Comparison of ENCODE assay signal across 24 cellular contexts in genomic region chr1:19032701-19033515, GRCh38.
DNase-seq lines count a peak whose midpoint lies in the region; ATAC-seq, FAIRE-seq and TF ChIP-seq lines count a peak whose summit lies in the region.
"Had no signal": no experiment of that assay in that cellular context is flagged by ENCODE, and none has a peak within 500 bp of the region (broad histone marks: within the 10 kb centered on the region; RNA-seq: fewer than 3 reads in every experiment).

No MANE protein-coding gene starts in this region.

- WGBS in HepG2 (ENCODE audit: low lambda C conversion rate) = 51% methylated on average over 12 of the region's 20 CpGs

- no peak for TF ChIP-seq EP300 in HepG2 (IDR thresholded peaks at IDR 0.05; ENCODE audit: low read depth in 2 of 2, low read length in 2 of 2)
- TF ChIP-seq EP300 in HepG2 (CRISPR knock-in tag; IDR thresholded peaks at IDR 0.05; ENCODE audit: borderline replicate concordance) = no peak

- TF ChIP-seq CTCF in breast epithelium (IDR thresholded peaks at IDR 0.05) (no peak), HepG2 (CRISPR knock-in tag; IDR thresholded peaks at IDR 0.05) (no peak), vagina (IDR thresholded peaks at IDR 0.05) (no peak)

- H2AFZ ChIP-seq in HepG2 (ENCODE audit: low read length) = no peak overlapping the region

- H3K36me3 ChIP-seq in breast epithelium = no peaks in the 10 kb centered on the region
- H3K36me3 ChIP-seq in HepG2 (replicated peaks in 1 of 2; ENCODE audit: control insufficient read depth in 1 of 2, insufficient read depth in 2 of 2, low read length in 2 of 2) = no peaks in the 10 kb centered on the region
- no peaks in the 10 kb centered on the region for H3K36me3 ChIP-seq in vagina
- H3K36me3 ChIP-seq: heart left ventricle had no signal

- DNase-seq in cardiac septum (ENCODE audit: low spot score) = peak; percentile 38
- no peak for DNase-seq in Right ventricle myocardium superior
- no peak for DNase-seq in breast epithelium (ENCODE audit: low spot score in 2 of 2)
- DNase-seq in HepG2 (ENCODE audit: low spot score) = no peak
- DNase-seq in vagina (ENCODE audit: extremely low spot score in 2 of 2) = peak in 1 of 2 donors; percentile 72
- no peak for DNase-seq in NCI-H526 (lab: John Stamatoyannopoulos, UW)
- DNase-seq in NCI-H2227 (lab: John Stamatoyannopoulos, UW; ENCODE audit: unreplicated experiment) = no peak
- DNase-seq: activated CD8-positive, alpha-beta T cell treated with anti-CD3 and anti-CD28 coated beads, Interleukin-2, amount 10 ng/mL, durations not matched to agents 7 days and 5 days; AML-193; effector CD8-positive, alpha-beta T cell; erythroblast; GOT3; NCI-H1092 treated with DMSO at 0.1 percent for 48 hours; NCI-H1930; NCI-H226; NCI-H82; psoas muscle; SK-N-SH; stimulated activated naive CD8-positive, alpha-beta T cell treated with anti-CD3 and anti-CD28 coated beads, Interleukin-15, Interleukin-2, amounts not matched to agents 100 U/mL and 50 U/mL, for 24 hours; T-helper 17 cell had no signal

- POLR2A ChIA-PET in HepG2 (lab: Yijun Ruan, JAX) = no interaction called here

- H3K27me3 ChIP-seq in breast epithelium (no peaks in the 10 kb centered on the region), HepG2 (ENCODE audit: control insufficient read depth in 1 of 2, insufficient read depth in 2 of 2, low read length in 2 of 2) (peaks cover 11 to 76% of the 10 kb centered on the region in 2 experiments), vagina (no peaks in the 10 kb centered on the region)

- H3K4me3 ChIP-seq in breast epithelium (no peak overlapping the region), HepG2 (replicated peaks in 1 of 3; ENCODE audit: insufficient read depth in 1 of 3, low read depth in 2 of 3, low read length in 3 of 3) (no peak overlapping the region), vagina (no peak overlapping the region)
- H3K4me3 ChIP-seq: heart left ventricle, psoas muscle had no signal

- intact Hi-C loops in cardiac septum (cut with DNase I) (no loop called here), Right ventricle myocardium superior (cut with DNase I) (no loop called here), breast epithelium (cut with DNase I; ENCODE audit: low total_unique reads) (no loop called here), HepG2 (cut with micrococcal nuclease; ENCODE audit: unreplicated experiment) (no loop called here), vagina (cut with DNase I) (no loop called here)

- no peak overlapping the region for H3K4me2 ChIP-seq in HepG2 (ENCODE audit: low read depth, low read length)

- CTCF ChIA-PET in HepG2 (lab: Yijun Ruan, JAX; ENCODE audit: low intra/inter-chr PET ratio, low total read pairs) = no interaction called here

- no peak for TF ChIP-seq RAD21 in HepG2 (CRISPR knock-in tag; IDR thresholded peaks at IDR 0.05)

- H3K27ac ChIP-seq in breast epithelium (peak overlapping the region; percentile 78 to 83), HepG2 (ENCODE audit: extremely low read length, insufficient read depth, low read length) (no peak overlapping the region), vagina (peak overlapping the region; percentile 59)
- H3K27ac ChIP-seq: heart left ventricle, psoas muscle had no signal

- BruUV-seq in HepG2 (replicated peaks; lab: Mats Ljungman, UMichigan) = no TSS peak

- H3K9me3 ChIP-seq in breast epithelium (no peaks in the 10 kb centered on the region), HepG2 (ENCODE audit: low read length) (no peaks in the 10 kb centered on the region), vagina (no peaks in the 10 kb centered on the region)
- H3K9me3 ChIP-seq: heart left ventricle, psoas muscle, SK-N-SH had no signal

- in situ Hi-C loops in HepG2 (cut with HindIII; ENCODE audit: extremely low pct_ligation_motif_present, low pct_unique_long_range_greater_than_20kb) = no loop called here

- TF ChIP-seq POLR2A in breast epithelium (IDR thresholded peaks at IDR 0.05) = no peak
- TF ChIP-seq POLR2A in HepG2 (IDR thresholded peaks at IDR 0.05; ENCODE audit: insufficient read depth in 1 of 2, low read depth in 2 of 2, low read length in 2 of 2) = no peak
- no peak for TF ChIP-seq POLR2A in vagina (IDR thresholded peaks at IDR 0.05)

- H4K20me1 ChIP-seq in HepG2 (ENCODE audit: insufficient read depth, low read length) = no peaks in the 10 kb centered on the region

- FAIRE-seq in HepG2 (lab: Jason Lieb, UNC) = no peak
- FAIRE-seq: A204.1, GM12892 had no signal

- ATAC-seq in Right ventricle myocardium superior (ENCODE audit: poor library complexity) = no peak
- no peak for ATAC-seq in HepG2
- no peak for ATAC-seq in HG03565 (IDR thresholded peaks at IDR 0.05; ENCODE audit: unreplicated experiment)
- ATAC-seq: activated CD8-positive, alpha-beta T cell treated with anti-CD3 and anti-CD28 coated beads, Interleukin-2, amount 10 ng/mL, durations not matched to agents 7 days and 5 days; heart left ventricle; psoas muscle; stimulated activated naive CD8-positive, alpha-beta T cell treated with anti-CD3 and anti-CD28 coated beads, Interleukin-15, Interleukin-2, amounts not matched to agents 100 U/mL and 50 U/mL, for 24 hours; T-helper 17 cell had no signal

- no peaks in the 10 kb centered on the region for H3K79me2 ChIP-seq in HepG2 (ENCODE audit: insufficient read depth, low read length)

- H3K4me1 ChIP-seq in breast epithelium = no peaks in the 10 kb centered on the region
- H3K4me1 ChIP-seq in HepG2 (ENCODE audit: insufficient read depth, low read length) = peaks cover 44% of the 10 kb centered on the region
- peaks cover 34% of the 10 kb centered on the region for H3K4me1 ChIP-seq in vagina
- H3K4me1 ChIP-seq: psoas muscle had no signal

- H3K9ac ChIP-seq in HepG2 (ENCODE audit: insufficient read depth, low read depth, low read length) = no peak overlapping the region
- H3K9ac ChIP-seq: SK-N-SH had no signal

TF ChIP-seq in HepG2, 621 proteins besides CTCF, POLR2A, EP300 and RAD21:
- no peak for TF ChIP-seq ZNF547 (CRISPR knock-in tag; IDR thresholded peaks at IDR 0.05)
- TF ChIP-seq RELA (CRISPR knock-in tag; IDR thresholded peaks at IDR 0.05) = no peak
- TF ChIP-seq ZNF629 (CRISPR knock-in tag; conservative IDR thresholded peaks at IDR 0.05) = 0 out of 2 replicates have a peak, but pooled peaks have one; percentile 21
